Comparison of ENCODE assay signal across 22 cellular contexts in the genomic region with DNA sequence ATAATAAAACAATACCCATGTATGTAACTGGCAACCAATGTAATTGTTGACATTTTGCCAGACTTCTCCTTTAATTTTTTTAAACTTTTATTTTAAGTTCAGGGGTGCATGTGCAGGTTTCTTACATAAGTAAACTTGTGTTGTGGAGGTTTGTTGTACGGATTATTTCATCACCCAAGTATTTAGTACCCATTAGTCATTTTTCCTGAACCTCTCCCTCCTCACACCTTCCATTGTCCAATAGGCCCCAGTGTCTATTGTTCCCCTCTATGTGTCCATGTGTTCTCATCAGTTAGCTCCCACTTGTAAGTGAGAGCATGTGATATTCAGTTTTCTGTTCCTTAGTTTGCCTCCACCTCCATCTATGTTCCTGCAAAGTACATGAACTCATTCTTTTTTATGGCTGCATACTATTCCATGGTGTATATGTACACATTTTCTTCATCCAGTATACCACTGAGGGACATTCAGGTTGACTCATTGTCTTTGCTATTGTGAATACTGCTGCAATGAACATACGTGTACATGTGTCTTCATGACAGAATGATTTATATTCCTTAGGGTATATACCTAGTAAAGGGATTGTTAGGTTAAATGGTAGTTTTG. TPM values are rescaled to one million over a fixed set of nuclear protein-coding genes. Genes with fewer than 3 reads are reported as not detected.
DNase-seq lines count a peak whose midpoint lies in the region; ATAC-seq, FAIRE-seq and TF ChIP-seq lines count a peak whose summit lies in the region.
"Had no signal": no experiment of that assay in that cellular context is flagged by ENCODE, and none has a peak within 500 bp of the region (broad histone marks: within the 10 kb centered on the region; RNA-seq: fewer than 3 reads in every experiment).

No MANE protein-coding gene starts in this region.

- peak overlapping the region; percentile 19 for H3K27ac Mint-ChIP-seq in MCF 10A (ENCODE audit: low read depth, unreplicated experiment)
- H3K27ac Mint-ChIP-seq: CD8-positive, alpha-beta T cell had no signal

- DNase-seq in MCF 10A (ENCODE audit: unreplicated experiment) (no peak), breast epithelium (ENCODE audit: low spot score in 2 of 2) (no peak), K562 (ENCODE audit: extremely low read depth in 1 of 4, low spot score in 3 of 4) (no peak), fibroblast of pulmonary artery (ENCODE audit: low read depth) (peak; percentile 19), HUDEP-2 (lab: John Stamatoyannopoulos, UW; ENCODE audit: unreplicated experiment in 76 of 76) (no peak), NCI-H2029 (lab: John Stamatoyannopoulos, UW) (no peak), NAMALWA (ENCODE audit: low spot score) (no peak)
- DNase-seq: CD8-positive, alpha-beta T cell; COR-L47; DMS153; DMS79 treated with DMSO at 0.1 percent for 48 hours; GDM1; GOT3; H9; Karpas-422 had no signal

- POLR2A ChIA-PET in MCF 10A (lab: Yijun Ruan, JAX), result no interaction called here
- POLR2A ChIA-PET in K562 (lab: Yijun Ruan, JAX), result no interaction called here

- TF ChIP-seq CTCF in MCF 10A (IDR thresholded peaks at IDR 0.05; ENCODE audit: unreplicated experiment) (no peak), breast epithelium (IDR thresholded peaks at IDR 0.05) (no peak), K562 (IDR thresholded peaks at IDR 0.05 in 2 of 3, conservative IDR thresholded peaks at IDR 0.05 in 1 of 3; ENCODE audit: insufficient read depth in 2 of 3, low read depth in 1 of 3, low read length in 3 of 3) (no peak), fibroblast of pulmonary artery (IDR thresholded peaks at IDR 0.05; ENCODE audit: low read length, missing control alignments) (no peak)

- H3K27me3 ChIP-seq in breast epithelium (no peaks in the 10 kb centered on the region), K562 (ENCODE audit: control insufficient read depth in 2 of 2, insufficient read depth in 2 of 2, low read length in 2 of 2) (no peaks in the 10 kb centered on the region)

- CTCF ChIA-PET in MCF 10A (lab: Yijun Ruan, JAX), result interaction anchor here (0.8 to 1.2 kb wide), 2 partner anchors 370 to 444 kb away, joined by 3 to 4 read pairs; no protein-coding TSS in a partner anchor
- CTCF ChIA-PET in K562 (lab: Yijun Ruan, JAX; ENCODE audit: low intra/inter-chr PET ratio), result no interaction called here

- peaks cover 21% of the 10 kb centered on the region for H3K4me1 Mint-ChIP-seq in MCF 10A (ENCODE audit: insufficient read depth, unreplicated experiment)

- H3K4me3 ChIP-seq in breast epithelium, result no peak overlapping the region
- H3K4me3 ChIP-seq in K562, result no peak overlapping the region
- no peak overlapping the region for H3K4me3 ChIP-seq in fibroblast of pulmonary artery (replicated peaks; ENCODE audit: low read depth, low read length)

- H3K27me3 Mint-ChIP-seq in MCF 10A (ENCODE audit: insufficient read depth, unreplicated experiment), result no peaks in the 10 kb centered on the region

- 94% methylated on average over 2 of the region's 2 CpGs for WGBS in K562 (ENCODE audit: insufficient coverage, low coverage, missing lambda C conversion rate)

- no peak for FAIRE-seq in K562 (lab: Jason Lieb, UNC)
- FAIRE-seq: D721Med, HTR-8/SVneo had no signal

- H3K4me2 ChIP-seq in K562 (ENCODE audit: insufficient read depth, low read length), result no peak overlapping the region

- TF ChIP-seq POLR2A in breast epithelium (IDR thresholded peaks at IDR 0.05) (no peak), K562 (conservative IDR thresholded peaks at IDR 0.05) (no peak)

- in situ Hi-C loops in K562 (cut with MboI), result loop anchor here (25.0 kb wide), 1 partner anchor 1647 kb away; no protein-coding TSS in a partner anchor

- H3K4me1 ChIP-seq in breast epithelium, result no peaks in the 10 kb centered on the region
- 0 out of 5 replicates have a peak, but pooled peaks cover 0 to 3% of the 10 kb centered on the region in 2 experiments for H3K4me1 ChIP-seq in K562 (replicated peaks in 1 of 2; ENCODE audit: control insufficient read depth in 2 of 2, insufficient read depth in 2 of 2, low read length in 2 of 2)

- no peak overlapping the region for H3K9ac ChIP-seq in K562 (ENCODE audit: insufficient read depth in 1 of 2, low read depth in 2 of 2, low read length in 2 of 2)

- BruUV-seq in MCF 10A (replicated peaks; lab: Mats Ljungman, UMichigan) (no TSS peak), K562 (replicated peaks; lab: Mats Ljungman, UMichigan) (no TSS peak)

- H3K36me3 ChIP-seq in breast epithelium (no peaks in the 10 kb centered on the region), K562 (ENCODE audit: control insufficient read depth, insufficient read depth, low read length) (peaks cover 69% of the 10 kb centered on the region)

- peaks cover 43% of the 10 kb centered on the region for H3K79me2 ChIP-seq in K562 (ENCODE audit: control insufficient read depth, insufficient read depth, low read length)

- TF ChIP-seq EP300 in K562 (IDR thresholded peaks at IDR 0.05; ENCODE audit: low read length), result no peak

- no peak overlapping the region for H2AFZ ChIP-seq in K562 (ENCODE audit: low read depth, low read length)

- H4K20me1 ChIP-seq in K562 (replicated peaks; ENCODE audit: control insufficient read depth, insufficient read depth, low read length), result no peaks in the 10 kb centered on the region

- TF ChIP-seq RAD21 in K562 (CRISPR knock-in tag; conservative IDR thresholded peaks at IDR 0.05 in 1 of 2, IDR thresholded peaks at IDR 0.05 in 1 of 2), result no peak

- H3K4me3 Mint-ChIP-seq in MCF 10A (ENCODE audit: unreplicated experiment), result no peak overlapping the region
- H3K4me3 Mint-ChIP-seq: CD14-positive monocyte; CD8-positive, alpha-beta T cell; H9 had no signal

- no peak overlapping the region for H3K27ac ChIP-seq in breast epithelium
- no peak overlapping the region for H3K27ac ChIP-seq in K562 (ENCODE audit: extremely low read depth, low read depth, low read length)
- H3K27ac ChIP-seq: 22Rv1 had no signal

- H3K36me3 Mint-ChIP-seq in MCF 10A (ENCODE audit: insufficient read depth, unreplicated experiment), result peaks cover 13% of the 10 kb centered on the region
- H3K36me3 Mint-ChIP-seq: CD8-positive, alpha-beta T cell had no signal

- no peaks in the 10 kb centered on the region for H3K9me1 ChIP-seq in K562 (ENCODE audit: control insufficient read depth, insufficient read depth, low read length)

- H3K9me3 Mint-ChIP-seq in MCF 10A (ENCODE audit: unreplicated experiment), result no peaks in the 10 kb centered on the region
- H3K9me3 Mint-ChIP-seq: H9 had no signal

- H3K9me3 ChIP-seq in breast epithelium, result no peaks in the 10 kb centered on the region
- H3K9me3 ChIP-seq in K562 (replicated peaks; ENCODE audit: control insufficient read depth, insufficient read depth, low read depth, low read length), result no peaks in the 10 kb centered on the region

- intact Hi-C loops in MCF 10A (cut with micrococcal nuclease) (no loop called here), breast epithelium (cut with DNase I; ENCODE audit: low total_unique reads) (no loop called here), K562 (cut with micrococcal nuclease) (no loop called here)

- ATAC-seq in K562 (no peak), GM21447 (IDR thresholded peaks at IDR 0.05; ENCODE audit: unreplicated experiment) (no peak)
- ATAC-seq: CD8-positive, alpha-beta T cell had no signal

TF ChIP-seq in K562, 482 proteins besides CTCF, POLR2A, EP300 and RAD21 (continues in another document):
- TF ChIP-seq RBM25 (IDR thresholded peaks at IDR 0.05; ENCODE audit: low read depth, low read length, severe bottlenecking), result peak; percentile 65
- peak; percentile 64; the same call in 1 of the 2 replicates for TF ChIP-seq BCOR (IDR thresholded peaks at IDR 0.05)
- peak; percentile 95 for TF ChIP-seq ZNF146 (CRISPR knock-in tag; IDR thresholded peaks at IDR 0.05; ENCODE audit: unreplicated experiment)

RNA-seq across cellular contexts. Expression of a gene that starts 6.7 kb away (rescaled TPM):
- total RNA-seq in MCF 10A (2022) (17.9 and 26.8 TPM in 2 replicates), breast epithelium (1 to 10 TPM in 2 of 3 donors, not detected in 1; 1.5 to 1.9 TPM), K562 (2014; rRNA removed) (13.3 and 17.8 TPM in 2 replicates), K562 (2014; rRNA removed; fragmentation: Illumina TruSeq; extraction: Trizol) (28.3 and 35.2 TPM in 2 replicates), K562 (2015; rRNA removed; fragmentation: Illumina TruSeq; extraction: Trizol) (19.3 and 22.8 TPM in 2 replicates), K562 (2021) (24.0 and 25.2 TPM in 2 replicates)
- 6.6 and 54.0 TPM in 2 replicates for total RNA-seq in K562 (2011; cell fraction: chromatin; rRNA removed; ENCODE audit: low replicate concordance)
- total RNA-seq in K562 (2011; cell fraction: nucleolus; rRNA removed), result 3.8 and 6.1 TPM in 2 replicates
- total RNA-seq in K562 (2011; cell fraction: nucleoplasm; rRNA removed), result 10.5 and 16.3 TPM in 2 replicates
- polyA plus RNA-seq in K562 (2011; rRNA removed) (15.2 and 16.6 TPM in 2 replicates), K562 (2014; fragmentation: Illumina TruSeq; extraction: Trizol) (20.4 and 25.7 TPM in 2 replicates), K562 (2014; fragmentation: Nextera tagmentation; extraction: Ambion mirVana) (10 to 100 TPM in 1 of 2 experiments, 1 to 10 TPM in 1; 9.9 to 14.3 TPM), K562 (2014; rRNA removed) (9.4 and 12.1 TPM in 2 replicates)
- polyA plus RNA-seq in K562 (2011; cell fraction: cytosol; rRNA removed), result 1.9 and 5.7 TPM in 2 replicates
- 11.2 and 18.3 TPM in 2 replicates for polyA plus RNA-seq in K562 (2011; cell fraction: nucleus; rRNA removed)
- polyA plus RNA-seq in K562 (2012), result 11.6 and 14.9 TPM in 2 replicates
- polyA minus RNA-seq in K562 (2011; rRNA and poly(A)+ RNA removed), result 27.3 and 31.7 TPM in 2 replicates
- 17.5 and 17.8 TPM in 2 replicates for polyA minus RNA-seq in K562 (2011; cell fraction: cytosol; rRNA and poly(A)+ RNA removed)
- 14.1 and 29.9 TPM in 2 replicates for polyA minus RNA-seq in K562 (2011; cell fraction: nucleus; rRNA and poly(A)+ RNA removed)
- total RNA-seq: CD8-positive, alpha-beta T cell had no signal

RNA-seq across cellular contexts. Expression of a gene that starts 40.4 kb away (rescaled TPM):
- total RNA-seq in MCF 10A (2022) (not detected in 2 replicates), breast epithelium (under 1 TPM in 2 of 3 donors, not detected in 1; 0.15 to 0.33 TPM), K562 (2014; rRNA removed) (not detected in 2 replicates), K562 (2014; rRNA removed; fragmentation: Illumina TruSeq; extraction: Trizol) (not detected in 2 replicates), K562 (2015; rRNA removed; fragmentation: Illumina TruSeq; extraction: Trizol) (not detected in 2 replicates), K562 (2021) (not detected in 2 replicates)
- total RNA-seq in K562 (2011; cell fraction: chromatin; rRNA removed; ENCODE audit: low replicate concordance), result not detected in 2 replicates
- not detected in 2 replicates for total RNA-seq in K562 (2011; cell fraction: nucleolus; rRNA removed)
- total RNA-seq in K562 (2011; cell fraction: nucleoplasm; rRNA removed), result not detected in 2 replicates
- polyA plus RNA-seq in K562 (2011; rRNA removed) (not detected in 2 replicates), K562 (2014; fragmentation: Illumina TruSeq; extraction: Trizol) (not detected in 2 replicates), K562 (2014; fragmentation: Nextera tagmentation; extraction: Ambion mirVana) (under 1 TPM in 1 of 2 experiments, not detected in 1; 0.14 TPM), K562 (2014; rRNA removed) (not detected in 2 replicates)
- polyA plus RNA-seq in K562 (2011; cell fraction: cytosol; rRNA removed), result not detected in 2 replicates
- polyA plus RNA-seq in K562 (2011; cell fraction: nucleus; rRNA removed), result not detected in 2 replicates
- polyA plus RNA-seq in K562 (2012), result not detected in 2 replicates
- polyA minus RNA-seq in K562 (2011; rRNA and poly(A)+ RNA removed), result not detected in 2 replicates
- not detected in 2 replicates for polyA minus RNA-seq in K562 (2011; cell fraction: cytosol; rRNA and poly(A)+ RNA removed)
- polyA minus RNA-seq in K562 (2011; cell fraction: nucleus; rRNA and poly(A)+ RNA removed), result not detected in 2 replicates
- total RNA-seq: A673; CD8-positive, alpha-beta T cell; H9 had no signal
- polyA plus RNA-seq: BJ, CD14-positive monocyte had no signal
